ENCODE assay signal across 18 cellular contexts in genomic region chr21:42656872-42657271, GRCh38. TPM values are rescaled to one million over a fixed set of nuclear protein-coding genes. Genes with fewer than 3 reads are reported as not detected.
"Had no signal": no experiment of that assay in that cellular context is flagged by ENCODE, and none has a peak within 500 bp of the region (broad histone marks: within the 10 kb centered on the region; RNA-seq: fewer than 3 reads in every experiment).

No MANE protein-coding gene starts in this region.

- H3K9me3 Mint-ChIP-seq: activated CD8-positive, alpha-beta T cell treated with anti-CD3 and anti-CD28 coated beads for 36 hours; central memory CD8-positive, alpha-beta T cell; stimulated activated memory B cell treated with anti-CD40 and anti-IgM and Interleukin-4, amounts not matched to agents 10 μg/mL and 1 μg/mL and 100 μg/mL, for 72 hours; T-helper 1 cell treated with Interleukin-12 subunit alpha and Interleukin-12 subunit beta and Interleukin-4 antibody, amounts not matched to agents 30 μg/mL and 1 μg/mL, for 36 hours had no signal

- H3K4me3 Mint-ChIP-seq: activated CD8-positive, alpha-beta T cell treated with anti-CD3 and anti-CD28 coated beads for 36 hours; activated naive CD8-positive, alpha-beta T cell; central memory CD8-positive, alpha-beta T cell; immature natural killer cell; stimulated activated memory B cell treated with anti-CD40 and anti-IgM and Interleukin-4, amounts not matched to agents 10 μg/mL and 1 μg/mL and 100 μg/mL, for 72 hours; T-helper 1 cell treated with Interleukin-12 subunit alpha and Interleukin-12 subunit beta and Interleukin-4 antibody, amounts not matched to agents 30 μg/mL and 1 μg/mL, for 36 hours had no signal

- H3K27ac Mint-ChIP-seq: activated CD8-positive, alpha-beta T cell treated with anti-CD3 and anti-CD28 coated beads for 36 hours; activated naive CD8-positive, alpha-beta T cell; immature natural killer cell; stimulated activated memory B cell treated with anti-CD40 and anti-IgM and Interleukin-4, amounts not matched to agents 10 μg/mL and 1 μg/mL and 100 μg/mL, for 72 hours; T-helper 1 cell treated with Interleukin-12 subunit alpha and Interleukin-12 subunit beta and Interleukin-4 antibody, amounts not matched to agents 30 μg/mL and 1 μg/mL, for 36 hours had no signal

- H3K9me3 ChIP-seq: body of pancreas, esophagus muscularis mucosa, psoas muscle, upper lobe of left lung had no signal

- H3K4me3 ChIP-seq: body of pancreas, coronary artery, psoas muscle, upper lobe of left lung had no signal

- ATAC-seq: activated CD8-positive, alpha-beta T cell treated with anti-CD3 and anti-CD28 coated beads for 36 hours; body of pancreas; psoas muscle; SK-N-SH treated with all-trans-retinoic acid at 6 μM for 48 hours; stimulated activated memory B cell treated with anti-CD40 and anti-IgM and Interleukin-4, amounts not matched to agents 10 μg/mL and 1 μg/mL and 100 μg/mL, for 72 hours had no signal

- DNase-seq: activated CD4-positive, alpha-beta T cell treated with anti-CD3 and anti-CD28 coated beads for 4 hours; activated CD8-positive, alpha-beta T cell treated with anti-CD3 and anti-CD28 coated beads for 36 hours; activated gamma-delta T cell; activated T-cell treated with anti-CD3 and anti-CD28 coated beads, Interleukin-2, amount 50 U/mL, for 48 hours; amygdala; body of pancreas; immature natural killer cell; nucleus accumbens; psoas muscle had no signal

- H3K36me3 ChIP-seq: upper lobe of left lung had no signal

- H3K27ac ChIP-seq: body of pancreas, coronary artery, esophagus muscularis mucosa, psoas muscle, upper lobe of left lung had no signal

- H3K36me3 Mint-ChIP-seq: activated naive CD8-positive, alpha-beta T cell; stimulated activated memory B cell treated with anti-CD40 and anti-IgM and Interleukin-4, amounts not matched to agents 10 μg/mL and 1 μg/mL and 100 μg/mL, for 72 hours had no signal

- H3K27me3 Mint-ChIP-seq: activated CD8-positive, alpha-beta T cell treated with anti-CD3 and anti-CD28 coated beads for 36 hours; activated naive CD8-positive, alpha-beta T cell had no signal

RNA-seq across cellular contexts. Expression of gene PDE9A, which starts 3.5 kb away (rescaled TPM):
- total RNA-seq: myocyte had no signal
